In genomic region chr11:77074205-77074604, GRCh38 we compare ENCODE assay signal across 14 cellular contexts. TPM values are rescaled to one million over a fixed set of nuclear protein-coding genes. Genes with fewer than 3 reads are reported as not detected.
A peak's percentile ranks its signal among the peaks of the same experiment; 100 is the strongest.
DNase-seq lines count a peak whose midpoint lies in the region; ATAC-seq and TF ChIP-seq lines count a peak whose summit lies in the region.
"Had no signal": no experiment of that assay in that cellular context is flagged by ENCODE, and none has a peak within 500 bp of the region (broad histone marks: within the 10 kb centered on the region; RNA-seq: fewer than 3 reads in every experiment).

No MANE protein-coding gene starts in this region.

- peaks cover 40% of the 10 kb centered on the region for H3K4me1 ChIP-seq in mesodermal cell (ENCODE audit: control insufficient read depth, insufficient read depth, low read length, poor library complexity, severe bottlenecking)
- H3K4me1 ChIP-seq in thoracic aorta (ENCODE audit: control insufficient read depth in 1 of 2, low read depth in 2 of 2) = peaks cover 22 to 38% of the 10 kb centered on the region in 2 donors

- H3K4me3 ChIP-seq in mesodermal cell (ENCODE audit: extremely low read depth, insufficient read depth, low read length, poor library complexity, severe bottlenecking) (no peak overlapping the region), thoracic aorta (no peak overlapping the region)

- no peaks in the 10 kb centered on the region for H3K9me3 ChIP-seq in mesodermal cell (ENCODE audit: control insufficient read depth, low read length)
- H3K9me3 ChIP-seq in thoracic aorta = no peaks in the 10 kb centered on the region

- WGBS in mesodermal cell (ENCODE audit: insufficient coverage in 2 of 2), 2 experiments = 98 to 100% methylated on average over 1 to 5 of the region's 5 CpGs

- H3K27me3 ChIP-seq in thoracic aorta (replicated peaks; ENCODE audit: insufficient read depth) = no peaks in the 10 kb centered on the region

- H3K36me3 ChIP-seq in mesodermal cell (ENCODE audit: control insufficient read depth, insufficient read depth, low read length) = peaks cover 2% of the 10 kb centered on the region
- no peaks in the 10 kb centered on the region for H3K36me3 ChIP-seq in thoracic aorta

- ATAC-seq in thoracic aorta (ENCODE audit: insufficient number of reproducible peaks, low FRiP score, low read depth) = no peak
- no peak for ATAC-seq in GM19455 (IDR thresholded peaks at IDR 0.05; ENCODE audit: unreplicated experiment)
- ATAC-seq: activated CD4-positive, alpha-beta T cell treated with anti-CD3 and anti-CD28 coated beads for 36 hours had no signal

- H3K27ac ChIP-seq in cingulate gyrus (ENCODE audit: low read depth, low read length) (peak overlapping the region; percentile 78), mesodermal cell (ENCODE audit: low read depth, low read length, severe bottlenecking) (peak overlapping the region; percentile 98), thoracic aorta (peak overlapping the region; percentile 76 to 92)
- H3K27ac ChIP-seq: 22Rv1 had no signal

- DNase-seq in DMS 273 (lab: John Stamatoyannopoulos, UW; ENCODE audit: unreplicated experiment) (peak; percentile 40), DMS 273 treated with DMSO at 0.1 percent for 48 hours (lab: John Stamatoyannopoulos, UW) (no peak), thoracic aorta (ENCODE audit: low spot score) (no peak), LoVo (ENCODE audit: low spot score) (no peak)
- DNase-seq in stimulated activated CD4-positive, alpha-beta T cell treated with anti-CD3 and anti-CD28 coated beads, Interleukin-2, amount 100 ng/mL, for 48 hours = no peak
- DNase-seq: activated CD4-positive, alpha-beta T cell treated with anti-CD3 and anti-CD28 coated beads for 36 hours; activated naive CD4-positive, alpha-beta T cell treated with anti-CD3 and anti-CD28 coated beads, Interleukin-2, amount 10 ng/mL, durations not matched to agents 7 days and 5 days; NCI-H2029 treated with DMSO at 0.1 percent for 48 hours; stimulated activated naive CD4-positive, alpha-beta T cell treated with Interleukin-2 at 50 U/mL for 16 hours had no signal

- no peak for TF ChIP-seq CTCF in thoracic aorta (IDR thresholded peaks at IDR 0.05)

RNA-seq across cellular contexts. Expression of gene CAPN5, which starts 7.4 kb away (rescaled TPM):
- polyA plus RNA-seq in mesodermal cell (2013, experiment 1 of 2) = 37.2 TPM
- polyA plus RNA-seq in mesodermal cell (2013, experiment 2 of 2) = 32.1 TPM
- 10 to 100 TPM in 1 of 2 donors, 1 to 10 TPM in 1; 9.5 to 20.8 TPM for total RNA-seq in thoracic aorta

RNA-seq across cellular contexts. Expression of gene OMP, which starts 28.4 kb away (rescaled TPM):
- polyA plus RNA-seq in mesodermal cell (2013, experiment 1 of 2) = not detected
- polyA plus RNA-seq in mesodermal cell (2013, experiment 2 of 2) = not detected
- not detected for total RNA-seq in thoracic aorta
- total RNA-seq: activated CD4-positive, alpha-beta T cell treated with anti-CD3 and anti-CD28 coated beads for 36 hours; kidney epithelial cell had no signal

RNA-seq across cellular contexts. Expression of gene B3GNT6, which starts 40.0 kb away (rescaled TPM):
- polyA plus RNA-seq in mesodermal cell (2013, experiment 1 of 2) = not detected
- not detected for polyA plus RNA-seq in mesodermal cell (2013, experiment 2 of 2)
- total RNA-seq in thoracic aorta = 1 to 10 TPM in 1 of 2 donors, not detected in 1; 1.4 TPM
- total RNA-seq: activated CD4-positive, alpha-beta T cell treated with anti-CD3 and anti-CD28 coated beads for 36 hours; kidney epithelial cell had no signal

RNA-seq across cellular contexts. Expression of gene MYO7A, which starts 53.8 kb away (rescaled TPM):
- 6.3 TPM for polyA plus RNA-seq in mesodermal cell (2013, experiment 1 of 2)
- 4.5 TPM for polyA plus RNA-seq in mesodermal cell (2013, experiment 2 of 2)
- total RNA-seq in thoracic aorta = 10 to 100 TPM; 15.2 to 22.7 TPM
